Comparison of ENCODE assay signal across 1 cellular context in genomic region chr17:56257075-56257474, GRCh38.
TF ChIP-seq lines count a peak whose summit lies in the region.

No MANE protein-coding gene starts in this region.

TF ChIP-seq in HCT116, 20 proteins besides CTCF, POLR2A, EP300 and RAD21 (continued from another document):
- TF ChIP-seq JUND (IDR thresholded peaks at IDR 0.05) (no peak), EZH2phosphoT487 (IDR thresholded peaks at IDR 0.05; ENCODE audit: borderline replicate concordance) (no peak), TCF7L2 (IDR thresholded peaks at IDR 0.05; ENCODE audit: borderline replicate concordance, extremely low read depth, insufficient read depth, insufficient read length) (no peak)
